In the genomic region with DNA sequence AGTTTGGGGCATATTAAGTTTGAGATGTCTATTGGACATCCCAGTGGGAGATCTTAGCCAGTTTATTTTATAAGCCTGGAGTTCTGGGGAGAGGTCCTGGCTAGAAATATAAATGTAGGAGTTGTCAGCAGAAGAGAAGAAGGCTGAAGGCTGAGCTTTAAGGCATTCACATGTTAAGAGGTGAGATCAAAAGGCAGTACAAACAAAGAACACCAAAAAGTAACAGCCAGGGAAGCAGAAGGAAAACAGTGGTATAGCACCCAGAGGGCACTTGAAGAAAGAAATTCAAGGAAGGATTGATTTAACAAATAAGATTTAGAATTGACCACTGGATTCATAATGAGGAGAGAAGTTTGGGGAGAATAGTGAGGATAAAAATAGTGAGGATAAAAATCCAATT, we compare ENCODE assay signal across 20 cellular contexts.
A peak's percentile ranks its signal among the peaks of the same experiment; 100 is the strongest.
DNase-seq lines count a peak whose midpoint lies in the region; ATAC-seq and TF ChIP-seq lines count a peak whose summit lies in the region.
"Had no signal": no experiment of that assay in that cellular context is flagged by ENCODE, and none has a peak within 500 bp of the region (broad histone marks: within the 10 kb centered on the region; RNA-seq: fewer than 3 reads in every experiment).

No MANE protein-coding gene starts in this region.

- H3K4me3 ChIP-seq in GM23338 (no peak overlapping the region), breast epithelium (no peak overlapping the region), adrenal gland (no peak overlapping the region)
- H3K4me3 ChIP-seq: BLaER1, GM12878 had no signal

- no peaks in the 10 kb centered on the region for H3K27me3 ChIP-seq in GM23338 (ENCODE audit: insufficient read depth)
- no peaks in the 10 kb centered on the region for H3K27me3 ChIP-seq in breast epithelium
- no peaks in the 10 kb centered on the region for H3K27me3 ChIP-seq in adrenal gland
- H3K27me3 ChIP-seq: BE2C, BLaER1 had no signal

- peaks cover 5% of the 10 kb centered on the region for H3K4me1 ChIP-seq in GM23338 (ENCODE audit: insufficient read depth)
- no peaks in the 10 kb centered on the region for H3K4me1 ChIP-seq in breast epithelium
- H3K4me1 ChIP-seq in adrenal gland (replicated peaks in 1 of 2): no peaks in the 10 kb centered on the region
- H3K4me1 ChIP-seq: BE2C, BLaER1 had no signal

- H3K36me3 ChIP-seq in GM23338 (ENCODE audit: insufficient read depth) (no peaks in the 10 kb centered on the region), breast epithelium (no peaks in the 10 kb centered on the region), adrenal gland (replicated peaks in 1 of 2) (no peaks in the 10 kb centered on the region)
- H3K36me3 ChIP-seq: BE2C, BLaER1 had no signal

- DNase-seq in GM23338 (ENCODE audit: low spot score) (peak; percentile 20), WTC11 (ENCODE audit: low spot score) (no peak), breast epithelium (ENCODE audit: low spot score in 2 of 2) (no peak), adrenal gland (no peak)
- DNase-seq: 8988T; ACHN; BE2C; C1 segment of cervical spinal cord; CD4-positive, alpha-beta memory T cell; CD4-positive, CD25-positive, alpha-beta regulatory T cell; CD8-positive, alpha-beta memory T cell; COR-L47; DMS 273 treated with DMSO at 0.1 percent for 48 hours; DMS153; DMS79 treated with DMSO at 0.1 percent for 48 hours; GDM1 had no signal

- no peaks in the 10 kb centered on the region for H3K79me2 ChIP-seq in GM23338 (replicated peaks; ENCODE audit: insufficient read depth)

- POLR2A ChIA-PET in WTC11 (lab: Charles Lee): no interaction called here

- no peaks in the 10 kb centered on the region for H3F3A ChIP-seq in GM23338 (replicated peaks; ENCODE audit: low read depth)

- intact Hi-C loops in breast epithelium (cut with DNase I; ENCODE audit: low total_unique reads) (no loop called here), adrenal gland (cut with DNase I) (no loop called here)

- H2AFZ ChIP-seq in GM23338: no peak overlapping the region

- no peaks in the 10 kb centered on the region for H3K9me2 ChIP-seq in GM23338 (ENCODE audit: insufficient read depth)

- TF ChIP-seq POLR2A in breast epithelium (IDR thresholded peaks at IDR 0.05) (no peak), adrenal gland (IDR thresholded peaks at IDR 0.05) (no peak)

- H3K4me2 ChIP-seq in GM23338: no peak overlapping the region
- H3K4me2 ChIP-seq: BLaER1 had no signal

- CTCF ChIA-PET in WTC11 (lab: Charles Lee): interaction anchor here (0.6 kb wide), 1 partner anchor 154 kb away, joined by 4 read pairs; no protein-coding TSS in a partner anchor

- no peaks in the 10 kb centered on the region for H4K20me1 ChIP-seq in GM23338 (replicated peaks; ENCODE audit: insufficient read depth)
- H4K20me1 ChIP-seq: BLaER1 had no signal

- H3K9me3 ChIP-seq in breast epithelium (no peaks in the 10 kb centered on the region), adrenal gland (replicated peaks in 1 of 3) (no peaks in the 10 kb centered on the region)
- H3K9me3 ChIP-seq: BE2C, BLaER1 had no signal

- no peak overlapping the region for H3K27ac ChIP-seq in GM23338 (ENCODE audit: low read depth)
- H3K27ac ChIP-seq in breast epithelium: no peak overlapping the region
- H3K27ac ChIP-seq in adrenal gland: no peak overlapping the region
- H3K27ac ChIP-seq: BLaER1 had no signal

- peak; percentile 74 for ATAC-seq in GM23338
- ATAC-seq in WTC11: peak; percentile 56
- no peak for ATAC-seq in HG03039 (IDR thresholded peaks at IDR 0.05; ENCODE audit: unreplicated experiment)
- ATAC-seq: GM12878 had no signal

- H3K27ac Mint-ChIP-seq in GM23338 (no peak overlapping the region), WTC11 (no peak overlapping the region)
- H3K27ac Mint-ChIP-seq: CD14-positive monocyte; CD4-positive, alpha-beta memory T cell; CD4-positive, CD25-positive, alpha-beta regulatory T cell; CD8-positive, alpha-beta memory T cell had no signal

- TF ChIP-seq CTCF in GM23338 (conservative IDR thresholded peaks at IDR 0.05; ENCODE audit: low read depth in 2 of 2) (no peak), WTC11 (IDR thresholded peaks at IDR 0.05) (no peak), breast epithelium (IDR thresholded peaks at IDR 0.05) (no peak), adrenal gland (IDR thresholded peaks at IDR 0.05) (no peak)

- no peaks in the 10 kb centered on the region for H3K27me3 Mint-ChIP-seq in GM23338 (ENCODE audit: insufficient read depth, low read depth, poor library complexity)
- H3K27me3 Mint-ChIP-seq in WTC11 (ENCODE audit: low read depth): no peaks in the 10 kb centered on the region
- H3K27me3 Mint-ChIP-seq: CD4-positive, alpha-beta memory T cell; CD4-positive, CD25-positive, alpha-beta regulatory T cell; CD8-positive, alpha-beta memory T cell had no signal

- H3K36me3 Mint-ChIP-seq in GM23338 (ENCODE audit: low read depth): no peaks in the 10 kb centered on the region
- no peaks in the 10 kb centered on the region for H3K36me3 Mint-ChIP-seq in WTC11
- H3K36me3 Mint-ChIP-seq: CD14-positive monocyte; CD4-positive, alpha-beta memory T cell; CD4-positive, CD25-positive, alpha-beta regulatory T cell; CD8-positive, alpha-beta memory T cell had no signal

- no peaks in the 10 kb centered on the region; the same call in 2 of the 3 replicates for H3K9me3 Mint-ChIP-seq in GM23338
- H3K9me3 Mint-ChIP-seq in WTC11: no peaks in the 10 kb centered on the region
- H3K9me3 Mint-ChIP-seq: CD14-positive monocyte had no signal

- H3K4me1 Mint-ChIP-seq in GM23338 (peaks cover 4% of the 10 kb centered on the region), WTC11 (peaks cover 9% of the 10 kb centered on the region)
- H3K4me1 Mint-ChIP-seq: CD14-positive monocyte; CD4-positive, alpha-beta memory T cell; CD4-positive, CD25-positive, alpha-beta regulatory T cell; CD8-positive, alpha-beta memory T cell had no signal

- H3K4me3 Mint-ChIP-seq in GM23338 (no peak overlapping the region), WTC11 (no peak overlapping the region)
- H3K4me3 Mint-ChIP-seq: CD14-positive monocyte; CD4-positive, alpha-beta memory T cell; CD4-positive, CD25-positive, alpha-beta regulatory T cell; CD8-positive, alpha-beta memory T cell had no signal

TF ChIP-seq in GM23338, 12 proteins besides CTCF, POLR2A, EP300 and RAD21 (continues in another document):
- TF ChIP-seq NANOG (IDR thresholded peaks at IDR 0.05; ENCODE audit: borderline replicate concordance) (no peak), JUNB (IDR thresholded peaks at IDR 0.05; ENCODE audit: unreplicated experiment) (no peak), POLR2AphosphoS5 (IDR thresholded peaks at IDR 0.05; ENCODE audit: low read depth) (no peak)
- TF ChIP-seq, protein P1, sequence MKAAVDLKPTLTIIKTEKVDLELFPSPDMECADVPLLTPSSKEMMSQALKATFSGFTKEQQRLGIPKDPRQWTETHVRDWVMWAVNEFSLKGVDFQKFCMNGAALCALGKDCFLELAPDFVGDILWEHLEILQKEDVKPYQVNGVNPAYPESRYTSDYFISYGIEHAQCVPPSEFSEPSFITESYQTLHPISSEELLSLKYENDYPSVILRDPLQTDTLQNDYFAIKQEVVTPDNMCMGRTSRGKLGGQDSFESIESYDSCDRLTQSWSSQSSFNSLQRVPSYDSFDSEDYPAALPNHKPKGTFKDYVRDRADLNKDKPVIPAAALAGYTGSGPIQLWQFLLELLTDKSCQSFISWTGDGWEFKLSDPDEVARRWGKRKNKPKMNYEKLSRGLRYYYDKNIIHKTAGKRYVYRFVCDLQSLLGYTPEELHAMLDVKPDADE (IDR thresholded peaks at IDR 0.05): no peak

TF ChIP-seq in WTC11, 78 proteins besides CTCF, POLR2A, EP300 and RAD21:
- TF ChIP-seq NFYB (CRISPR knock-in tag; conservative IDR thresholded peaks at IDR 0.05; ENCODE audit: low read depth) (no peak), TCF7 (CRISPR knock-in tag; IDR thresholded peaks at IDR 0.05; ENCODE audit: low read depth) (no peak), GRHL2 (CRISPR knock-in tag; IDR thresholded peaks at IDR 0.05; ENCODE audit: insufficient replicate concordance, severe bottlenecking) (no peak), NR1H2 (CRISPR knock-in tag; IDR thresholded peaks at IDR 0.05) (no peak)
- TF ChIP-seq, protein P2, sequence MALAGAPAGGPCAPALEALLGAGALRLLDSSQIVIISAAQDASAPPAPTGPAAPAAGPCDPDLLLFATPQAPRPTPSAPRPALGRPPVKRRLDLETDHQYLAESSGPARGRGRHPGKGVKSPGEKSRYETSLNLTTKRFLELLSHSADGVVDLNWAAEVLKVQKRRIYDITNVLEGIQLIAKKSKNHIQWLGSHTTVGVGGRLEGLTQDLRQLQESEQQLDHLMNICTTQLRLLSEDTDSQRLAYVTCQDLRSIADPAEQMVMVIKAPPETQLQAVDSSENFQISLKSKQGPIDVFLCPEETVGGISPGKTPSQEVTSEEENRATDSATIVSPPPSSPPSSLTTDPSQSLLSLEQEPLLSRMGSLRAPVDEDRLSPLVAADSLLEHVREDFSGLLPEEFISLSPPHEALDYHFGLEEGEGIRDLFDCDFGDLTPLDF (CRISPR knock-in tag; IDR thresholded peaks at IDR 0.05): no peak
- TF ChIP-seq, protein P3, sequence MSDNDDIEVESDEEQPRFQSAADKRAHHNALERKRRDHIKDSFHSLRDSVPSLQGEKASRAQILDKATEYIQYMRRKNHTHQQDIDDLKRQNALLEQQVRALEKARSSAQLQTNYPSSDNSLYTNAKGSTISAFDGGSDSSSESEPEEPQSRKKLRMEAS (CRISPR knock-in tag; IDR thresholded peaks at IDR 0.05): no peak
- TF ChIP-seq, protein P4, sequence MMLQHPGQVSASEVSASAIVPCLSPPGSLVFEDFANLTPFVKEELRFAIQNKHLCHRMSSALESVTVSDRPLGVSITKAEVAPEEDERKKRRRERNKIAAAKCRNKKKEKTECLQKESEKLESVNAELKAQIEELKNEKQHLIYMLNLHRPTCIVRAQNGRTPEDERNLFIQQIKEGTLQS (CRISPR knock-in tag; conservative IDR thresholded peaks at IDR 0.05): no peak
